Comparison of ENCODE assay signal across 20 cellular contexts in the genomic region with DNA sequence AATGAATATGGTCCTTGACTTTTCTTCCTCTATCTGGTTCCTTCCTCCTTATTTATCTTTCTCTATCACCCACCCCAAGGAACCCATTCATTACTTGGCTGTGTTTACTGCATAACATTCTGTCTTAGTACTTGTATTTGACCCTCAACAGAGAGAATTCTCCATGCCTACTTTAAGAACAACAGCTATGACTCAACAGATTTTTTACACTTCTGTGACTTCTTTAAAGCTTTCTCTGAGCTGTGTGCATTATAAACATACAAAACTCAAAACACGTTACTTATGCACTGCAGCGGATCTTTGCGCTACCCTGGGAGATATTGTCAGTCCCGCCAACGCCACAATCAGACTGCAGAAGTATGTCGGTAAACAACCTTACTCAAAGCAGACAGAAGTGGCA. TPM values are rescaled to one million over a fixed set of nuclear protein-coding genes. Genes with fewer than 3 reads are reported as not detected.
DNase-seq lines count a peak whose midpoint lies in the region; ATAC-seq and TF ChIP-seq lines count a peak whose summit lies in the region.
"Had no signal": no experiment of that assay in that cellular context is flagged by ENCODE, and none has a peak within 500 bp of the region (broad histone marks: within the 10 kb centered on the region; RNA-seq: fewer than 3 reads in every experiment).

No MANE protein-coding gene starts in this region.

- H4K8ac ChIP-seq in H9 (replicated peaks; ENCODE audit: insufficient read length, low read depth, low read length): no peak overlapping the region

- H3K79me2 ChIP-seq in H9 (ENCODE audit: insufficient read depth, low read length) (peaks cover 7% of the 10 kb centered on the region; the same call in 1 of the 2 replicates), SK-N-SH (ENCODE audit: insufficient read depth) (no peaks in the 10 kb centered on the region)

- H3K27me3 Mint-ChIP-seq in H9 (ENCODE audit: low read depth) (no peaks in the 10 kb centered on the region), progenitor cell of endocrine pancreas (no peaks in the 10 kb centered on the region)
- H3K27me3 Mint-ChIP-seq: T-helper 17 cell had no signal

- POLR2A ChIA-PET in SK-N-SH (lab: Yijun Ruan, JAX): no interaction called here

- no peaks in the 10 kb centered on the region for H3K27me3 ChIP-seq in BLaER1 treated with 17β-estradiol and CSF1 and Interleukin-3, amounts not matched to agents 10 nM and 100 nM
- no peaks in the 10 kb centered on the region for H3K27me3 ChIP-seq in H9 (ENCODE audit: insufficient read depth, low read length)
- no peaks in the 10 kb centered on the region for H3K27me3 ChIP-seq in SK-N-SH (ENCODE audit: insufficient read depth)
- H3K27me3 ChIP-seq: ovary had no signal

- H3K4me1 Mint-ChIP-seq in H9: peaks cover 12 to 16% of the 10 kb centered on the region in 2 experiments
- H3K4me1 Mint-ChIP-seq in progenitor cell of endocrine pancreas (ENCODE audit: low read depth): peaks cover 4% of the 10 kb centered on the region

- no peak overlapping the region for H2BK120ac ChIP-seq in H9 (ENCODE audit: low read depth, low read length, poor library complexity, severe bottlenecking)

- H3K27ac Mint-ChIP-seq in H9 (peak overlapping the region in 2 of 3 experiments; percentile 9 to 76; a peak in 3 of 7 replicates), progenitor cell of endocrine pancreas (no peak overlapping the region)

- H3K79me1 ChIP-seq in H9 (ENCODE audit: insufficient read depth, low read depth, low read length, poor library complexity, severe bottlenecking): peaks cover 6% of the 10 kb centered on the region

- no peak overlapping the region for H3K4me3 Mint-ChIP-seq in H9
- no peak overlapping the region for H3K4me3 Mint-ChIP-seq in progenitor cell of endocrine pancreas (ENCODE audit: low read depth)
- H3K4me3 Mint-ChIP-seq: T-helper 17 cell had no signal

- intact Hi-C loops in left colon (cut with DNase I, micrococcal nuclease): no loop called here

- no peak overlapping the region for H2BK15ac ChIP-seq in H9 (ENCODE audit: low read depth, low read length)

- CTCF ChIA-PET in SK-N-SH (lab: Yijun Ruan, JAX): interaction anchor here (1.1 kb wide), 1 partner anchor 27 kb away, joined by 5 read pairs; no protein-coding TSS in a partner anchor

- no peak overlapping the region for H2BK5ac ChIP-seq in H9 (ENCODE audit: insufficient read length, low read length)

- H2BK12ac ChIP-seq in H9 (ENCODE audit: insufficient read length, low read depth, low read length): no peak overlapping the region

- peak overlapping the region in 7 of 11 experiments; percentile 8 to 54 (median 17); a peak in 7 of 22 replicates for H3K27ac ChIP-seq in BLaER1 treated with 17β-estradiol and CSF1 and Interleukin-3, amounts not matched to agents 10 nM and 100 nM
- no peak overlapping the region for H3K27ac ChIP-seq in H9 (ENCODE audit: insufficient read length, low read depth, low read length)
- H3K27ac ChIP-seq in SK-N-SH (ENCODE audit: low read depth in 2 of 2, low read length in 1 of 2): no peak overlapping the region
- H3K27ac ChIP-seq in coronary artery: no peak overlapping the region
- H3K27ac ChIP-seq: lower lobe of right lung, ovary had no signal

- no peak overlapping the region for H3K18ac ChIP-seq in H9 (ENCODE audit: insufficient read length, low read depth, low read length)

- no peaks in the 10 kb centered on the region for H3F3A ChIP-seq in SK-N-SH (replicated peaks; ENCODE audit: insufficient read depth)

- H2BK20ac ChIP-seq in H9 (ENCODE audit: low read depth, low read length, poor library complexity, severe bottlenecking): no peak overlapping the region

- peak overlapping the region in 7 of 11 experiments; percentile 2 to 72 (median 65); a peak in 12 of 22 replicates for H3K4me2 ChIP-seq in BLaER1 treated with 17β-estradiol and CSF1 and Interleukin-3, amounts not matched to agents 10 nM and 100 nM
- H3K4me2 ChIP-seq in H9 (ENCODE audit: insufficient read depth, insufficient read length, low read length) (no peak overlapping the region), SK-N-SH (no peak overlapping the region)

- no peak overlapping the region for H2AK5ac ChIP-seq in H9 (ENCODE audit: insufficient read length, low read length)

- TF ChIP-seq EP300 in SK-N-SH (IDR thresholded peaks at IDR 0.05; ENCODE audit: borderline replicate concordance in 1 of 2, low read depth in 1 of 2, low read length in 1 of 2): no peak

- no peak for TF ChIP-seq RAD21 in SK-N-SH (IDR thresholded peaks at IDR 0.05; ENCODE audit: low read length)

- H3K9me3 Mint-ChIP-seq in H9: peaks cover 0 to 3% of the 10 kb centered on the region in 2 experiments; a peak in 4 of 5 replicates
- peaks cover 3% of the 10 kb centered on the region for H3K9me3 Mint-ChIP-seq in progenitor cell of endocrine pancreas (ENCODE audit: low read depth)

- H4K91ac ChIP-seq in H9 (ENCODE audit: insufficient read length, low read depth, low read length): no peak overlapping the region

- peaks cover 7 to 60% (median 39%) of the 10 kb centered on the region in 10 experiments for H3K4me1 ChIP-seq in BLaER1 treated with 17β-estradiol and CSF1 and Interleukin-3, amounts not matched to agents 10 nM and 100 nM
- H3K4me1 ChIP-seq in H9 (ENCODE audit: insufficient read depth, low read length) (peaks cover 2% of the 10 kb centered on the region; the same call in 1 of the 2 replicates), SK-N-SH (ENCODE audit: control insufficient read depth in 1 of 2, insufficient read depth in 2 of 2, low read depth in 1 of 2, low read length in 1 of 2) (no peaks in the 10 kb centered on the region)
- H3K4me1 ChIP-seq: HAP-1, lower lobe of right lung had no signal

- H3K9me3 ChIP-seq in BLaER1 treated with 17β-estradiol and CSF1 and Interleukin-3, amounts not matched to agents 10 nM and 100 nM (replicated peaks in 1 of 11): no peaks in the 10 kb centered on the region; a peak in 1 of 22 replicates
- no peaks in the 10 kb centered on the region for H3K9me3 ChIP-seq in H9 (ENCODE audit: control insufficient read depth, low read depth, low read length)
- H3K9me3 ChIP-seq in SK-N-SH: no peaks in the 10 kb centered on the region
- H3K9me3 ChIP-seq: HAP-1, lower lobe of right lung, ovary had no signal

- H3K4me3 ChIP-seq in BLaER1 treated with 17β-estradiol and CSF1 and Interleukin-3, amounts not matched to agents 10 nM and 100 nM: no peak overlapping the region
- H3K4me3 ChIP-seq in SK-N-SH (ENCODE audit: low read depth in 2 of 2, low read length in 1 of 2): no peak overlapping the region
- H3K4me3 ChIP-seq in coronary artery: no peak overlapping the region
- H3K4me3 ChIP-seq: HAP-1, lower lobe of right lung, ovary had no signal

- H3K36me3 Mint-ChIP-seq in H9 (ENCODE audit: insufficient read depth in 1 of 3, low read depth in 3 of 3) (peaks cover 27 to 38% (median 28%) of the 10 kb centered on the region in 3 experiments), progenitor cell of endocrine pancreas (ENCODE audit: insufficient read depth) (peaks cover 17% of the 10 kb centered on the region)

- no peaks in the 10 kb centered on the region for H3K9me2 ChIP-seq in SK-N-SH

- no peak overlapping the region for H3K9ac ChIP-seq in BLaER1 treated with 17β-estradiol and CSF1 and Interleukin-3, amounts not matched to agents 10 nM and 100 nM
- no peak overlapping the region for H3K9ac ChIP-seq in H9 (ENCODE audit: extremely low read depth, insufficient read length, low read length)
- H3K9ac ChIP-seq in SK-N-SH: no peak overlapping the region

- H3K23me2 ChIP-seq in H9 (ENCODE audit: insufficient read length, low read depth, low read length, poor library complexity, severe bottlenecking): no peaks in the 10 kb centered on the region

- DNase-seq in H9 (no peak), astrocyte of the hippocampus (ENCODE audit: low read depth, low spot score) (peak; percentile 49), left colon (no peak), EL (no peak), SK-N-SH (no peak), coronary artery (ENCODE audit: low spot score) (no peak), progenitor cell of endocrine pancreas (ENCODE audit: low spot score, unreplicated experiment) (no peak)
- DNase-seq: activated CD4-positive, CD25-positive, alpha-beta regulatory T cell; activated gamma-delta T cell; Calu3; effector CD4-positive, alpha-beta T cell; lower lobe of right lung; NCI-H1092; NCI-H2107; NCI-H69; ovary; stimulated activated CD4-positive, alpha-beta T cell treated with anti-CD3 and anti-CD28 coated beads, Interleukin-4, amount 100 ng/mL, for 1 hour; T-helper 17 cell had no signal

- no peak overlapping the region for H3K23ac ChIP-seq in H9 (ENCODE audit: insufficient read length, low read depth, low read length)

- no peak overlapping the region for H3K56ac ChIP-seq in H9 (ENCODE audit: insufficient read length, low read depth, low read length)

- H3K4ac ChIP-seq in H9 (ENCODE audit: low read depth, low read length): no peak overlapping the region

- H3T11ph ChIP-seq in H9 (ENCODE audit: low read length): no peak overlapping the region

- TF ChIP-seq CTCF in H9 (conservative IDR thresholded peaks at IDR 0.05) (no peak), SK-N-SH (IDR thresholded peaks at IDR 0.05) (no peak), coronary artery (IDR thresholded peaks at IDR 0.05) (no peak), progenitor cell of endocrine pancreas (IDR thresholded peaks at IDR 0.05; ENCODE audit: unreplicated experiment) (no peak)

- H2AFZ ChIP-seq in H9 (ENCODE audit: low read length): no peak overlapping the region
- no peak overlapping the region for H2AFZ ChIP-seq in SK-N-SH (ENCODE audit: low read depth)

- H3K36me3 ChIP-seq in BLaER1 treated with 17β-estradiol and CSF1 and Interleukin-3, amounts not matched to agents 10 nM and 100 nM: peaks cover 12 to 92% (median 47%) of the 10 kb centered on the region in 11 experiments
- no peaks in the 10 kb centered on the region for H3K36me3 ChIP-seq in SK-N-SH (replicated peaks in 1 of 2; ENCODE audit: control insufficient read depth in 1 of 2, insufficient read depth in 2 of 2, low read length in 1 of 2)
- H3K36me3 ChIP-seq: lower lobe of right lung, ovary had no signal

- no peak overlapping the region for H4K5ac ChIP-seq in H9 (ENCODE audit: insufficient read length, low read depth, low read length)

- H3K14ac ChIP-seq in H9 (ENCODE audit: insufficient read depth, low read length): no peak overlapping the region

- no CpG with 5 or more reads among the region's 6 CpGs for WGBS in H9 (ENCODE audit: extremely low coverage, insufficient read length, low lambda C conversion rate)
- WGBS in SK-N-SH (ENCODE audit: low lambda C conversion rate): 56% methylated on average over 6 of the region's 6 CpGs

- peak; percentile 29 for ATAC-seq in left colon
- ATAC-seq: lower lobe of right lung, T-helper 17 cell had no signal

- H4K20me1 ChIP-seq in BLaER1 treated with 17β-estradiol and CSF1 and Interleukin-3, amounts not matched to agents 10 nM and 100 nM: peaks cover 62 to 96% (median 89%) of the 10 kb centered on the region in 11 experiments; a peak in 20 of 22 replicates
- H4K20me1 ChIP-seq in H9 (ENCODE audit: control insufficient read depth, insufficient read depth, insufficient read length) (no peaks in the 10 kb centered on the region), SK-N-SH (ENCODE audit: insufficient read depth) (no peaks in the 10 kb centered on the region)

RNA-seq across cellular contexts. Expression of a gene that starts 35.2 kb away (rescaled TPM):
- total RNA-seq in H9 (2021) (98.8 and 108 TPM in 2 replicates), left colon (10 to 100 TPM; 26.8 to 29.3 TPM), progenitor cell of endocrine pancreas (52.1 and 54.0 TPM in 2 replicates)
- polyA plus RNA-seq in SK-N-SH (2012; rRNA removed): 6.5 and 7.3 TPM in 2 replicates
- polyA plus RNA-seq in SK-N-SH (2012; cell fraction: cytosol; rRNA removed): 9.3 and 10.3 TPM in 2 replicates
- polyA plus RNA-seq in SK-N-SH (2012; cell fraction: nucleus; rRNA removed): 6.4 and 8.3 TPM in 2 replicates

Comparison
In these comparisons a context has a peak if more than half of its experiments do, and no peak if none do; other contexts are left out.
1. H3K27ac ChIP-seq: peak in BLaER1 treated with 17β-estradiol and CSF1 and Interleukin-3, amounts not matched to agents 10 nM and 100 nM (7 of 11); none in H9 (single experiment), SK-N-SH (0 of 2) and coronary artery (0 of 2).
2. H3K4me2 ChIP-seq: peak in BLaER1 treated with 17β-estradiol and CSF1 and Interleukin-3, amounts not matched to agents 10 nM and 100 nM (7 of 11); none in H9 (single experiment) and SK-N-SH (single experiment).